In the genomic region with DNA sequence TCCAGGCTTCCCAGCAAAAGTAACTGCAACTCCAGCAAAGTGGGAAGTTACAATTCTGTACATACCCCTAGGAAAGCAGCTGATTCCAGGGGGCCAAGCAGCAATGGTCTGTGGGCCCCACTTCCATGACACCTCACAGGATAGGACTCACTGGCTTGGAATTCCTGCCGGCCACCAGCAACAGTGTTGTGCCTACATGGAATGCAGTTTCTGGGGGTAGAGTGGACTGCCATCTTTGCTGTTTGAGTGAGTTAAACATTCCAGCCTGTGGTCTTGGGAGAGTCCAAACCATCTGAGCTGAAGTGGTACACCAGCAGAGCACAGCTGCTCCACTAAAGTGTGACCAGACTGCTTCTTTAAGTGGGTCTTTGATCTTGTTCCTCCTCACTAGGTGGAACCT, we compare ENCODE assay signal across 19 cellular contexts. TPM values are rescaled to one million over a fixed set of nuclear protein-coding genes. Genes with fewer than 3 reads are reported as not detected.
DNase-seq lines count a peak whose midpoint lies in the region; ATAC-seq and TF ChIP-seq lines count a peak whose summit lies in the region.
"Had no signal": no experiment of that assay in that cellular context is flagged by ENCODE, and none has a peak within 500 bp of the region (broad histone marks: within the 10 kb centered on the region; RNA-seq: fewer than 3 reads in every experiment).

No MANE protein-coding gene starts in this region.

- H3K4me3 Mint-ChIP-seq in type B pancreatic cell = no peak overlapping the region
- H3K4me3 Mint-ChIP-seq: CD4-positive, alpha-beta memory T cell; H9 had no signal

- CTCF ChIA-PET in AG04450 (lab: Charles Lee) = no interaction called here

- TF ChIP-seq CTCF in AG04450 (IDR thresholded peaks at IDR 0.05; ENCODE audit: low read depth, low read length) (no peak), type B pancreatic cell (conservative IDR thresholded peaks at IDR 0.05) (no peak)

- H3K9me3 ChIP-seq in AG04450 (ENCODE audit: control insufficient read depth, insufficient read depth, low read length) (peaks cover 4% of the 10 kb centered on the region), mesodermal cell (ENCODE audit: control insufficient read depth, low read length) (peaks cover 6% of the 10 kb centered on the region)

- H3K27me3 ChIP-seq in AG04450 (ENCODE audit: control insufficient read depth, insufficient read depth, low read length) = no peaks in the 10 kb centered on the region
- H3K27me3 ChIP-seq: BLaER1 had no signal

- H3K4me3 ChIP-seq in AG04450 (ENCODE audit: low read depth, low read length) (no peak overlapping the region), mesodermal cell (ENCODE audit: extremely low read depth, insufficient read depth, low read length, poor library complexity, severe bottlenecking) (no peak overlapping the region)
- H3K4me3 ChIP-seq: BLaER1, K562 had no signal

- no peaks in the 10 kb centered on the region for H3K36me3 ChIP-seq in mesodermal cell (ENCODE audit: control insufficient read depth, insufficient read depth, low read length)
- H3K36me3 ChIP-seq: BLaER1 had no signal

- H3K4me1 ChIP-seq in mesodermal cell (ENCODE audit: control insufficient read depth, insufficient read depth, low read length, poor library complexity, severe bottlenecking) = peaks cover 4% of the 10 kb centered on the region
- H3K4me1 ChIP-seq: BLaER1 had no signal

- H3K36me3 Mint-ChIP-seq in type B pancreatic cell = no peaks in the 10 kb centered on the region

- H3K27ac ChIP-seq in AG04450 (ENCODE audit: low read depth, low read length) = peak overlapping the region; percentile 3
- H3K27ac ChIP-seq in mesodermal cell (ENCODE audit: low read depth, low read length, severe bottlenecking) = peak overlapping the region; percentile 76
- H3K27ac ChIP-seq: BLaER1 had no signal

- 20% methylated on average over 1 of the region's 1 CpG; no CpG with 5 or more reads in 1 of the 2 experiments for WGBS in mesodermal cell (ENCODE audit: insufficient coverage in 2 of 2), 2 experiments

- no peaks in the 10 kb centered on the region for H3K4me1 Mint-ChIP-seq in type B pancreatic cell (ENCODE audit: unreplicated experiment)
- H3K4me1 Mint-ChIP-seq: CD4-positive, alpha-beta memory T cell had no signal

- peaks cover 20% of the 10 kb centered on the region for H3K9me3 Mint-ChIP-seq in type B pancreatic cell

- ATAC-seq in GM18873 (IDR thresholded peaks at IDR 0.05; ENCODE audit: low FRiP score, unreplicated experiment) = no peak
- ATAC-seq: K562 had no signal

- H3K27ac Mint-ChIP-seq in type B pancreatic cell = no peak overlapping the region
- H3K27ac Mint-ChIP-seq: CD4-positive, alpha-beta memory T cell; H9 had no signal

- H3K27me3 Mint-ChIP-seq in type B pancreatic cell = no peaks in the 10 kb centered on the region
- H3K27me3 Mint-ChIP-seq: CD4-positive, alpha-beta memory T cell had no signal

- DNase-seq in AG04450 (ENCODE audit: low read depth, low spot score) (no peak), HK-2 (ENCODE audit: unreplicated experiment) (peak; percentile 21), astrocyte of the hippocampus (ENCODE audit: low read depth, low spot score) (peak; percentile 31), type B pancreatic cell (ENCODE audit: extremely low spot score, unreplicated experiment) (no peak), NCI-H2196 treated with DMSO at 0.1 percent for 48 hours (lab: John Stamatoyannopoulos, UW; ENCODE audit: unreplicated experiment) (no peak)
- DNase-seq: CD4-positive, alpha-beta memory T cell; DMS153; H9; MV-4-11; NCI-H1694 treated with DMSO at 0.1 percent for 48 hours; NCI-H2227 treated with DMSO at 0.1 percent for 48 hours; NCI-H510A treated with DMSO at 0.1 percent for 48 hours; NCI-H774; Right ventricle myocardium superior had no signal

- POLR2A ChIA-PET in AG04450 (lab: Yijun Ruan, JAX) = interaction anchor here (0.9 to 2.1 kb wide), 3 partner anchors 13 to 73 kb away, joined by 3 to 8 read pairs (median 4); a partner anchor contains a TSS

RNA-seq across cellular contexts. Expression of a gene that starts 13.4 kb away (rescaled TPM):
- polyA plus RNA-seq in AG04450 (2011; rRNA removed) = 46.5 and 47.2 TPM in 2 replicates
- polyA minus RNA-seq in AG04450 (2011; rRNA and poly(A)+ RNA removed) = 162 and 170 TPM in 2 replicates
- polyA plus RNA-seq in mesodermal cell (2013, experiment 1 of 2) = 152 TPM
- 117 TPM for polyA plus RNA-seq in mesodermal cell (2013, experiment 2 of 2)
- 62.5 and 186 TPM in 2 replicates for total RNA-seq in type B pancreatic cell (ENCODE audit: low replicate concordance)
- total RNA-seq: OCI-LY7 had no signal
- polyA plus RNA-seq: CD4-positive, alpha-beta memory T cell had no signal

Comparison
In these comparisons a context has a peak if more than half of its experiments do, and no peak if none do; other contexts are left out.
1. DNase-seq: peak in HK-2 (single experiment) and astrocyte of the hippocampus (single experiment); none in AG04450 (single experiment), type B pancreatic cell (single experiment) and NCI-H2196 treated with DMSO at 0.1 percent for 48 hours (single experiment).